1 cellular context compared by ENCODE assay signal in genomic region chr1:37476460-37477197, GRCh38.
TF ChIP-seq lines count a peak whose summit lies in the region.

No MANE protein-coding gene starts in this region.

TF ChIP-seq in HepG2, 621 proteins besides CTCF, POLR2A, EP300 and RAD21 (continued from another document and continues in another):
- no peak for TF ChIP-seq HMGXB3 (CRISPR knock-in tag; IDR thresholded peaks at IDR 0.05; ENCODE audit: borderline replicate concordance)
- TF ChIP-seq ZNF781 (CRISPR knock-in tag; IDR thresholded peaks at IDR 0.05; ENCODE audit: borderline replicate concordance, not compliant biosample characterization) = no peak
- no peak for TF ChIP-seq NCOA5 (CRISPR knock-in tag; IDR thresholded peaks at IDR 0.05)
- TF ChIP-seq ZNF44 (CRISPR knock-in tag; IDR thresholded peaks at IDR 0.05) = 0 out of 2 replicates have a peak, but pooled peaks have one; percentile 60
- 0 out of 2 replicates have a peak, but pooled peaks have one; percentile 23 for TF ChIP-seq CSRNP1 (CRISPR knock-in tag; IDR thresholded peaks at IDR 0.05)
- peak; percentile 91 for TF ChIP-seq FOSL2 (CRISPR knock-in tag; IDR thresholded peaks at IDR 0.05)
- TF ChIP-seq, protein P1, sequence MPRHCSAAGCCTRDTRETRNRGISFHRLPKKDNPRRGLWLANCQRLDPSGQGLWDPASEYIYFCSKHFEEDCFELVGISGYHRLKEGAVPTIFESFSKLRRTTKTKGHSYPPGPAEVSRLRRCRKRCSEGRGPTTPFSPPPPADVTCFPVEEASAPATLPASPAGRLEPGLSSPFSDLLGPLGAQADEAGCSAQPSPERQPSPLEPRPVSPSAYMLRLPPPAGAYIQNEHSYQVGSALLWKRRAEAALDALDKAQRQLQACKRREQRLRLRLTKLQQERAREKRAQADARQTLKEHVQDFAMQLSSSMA (CRISPR knock-in tag; IDR thresholded peaks at IDR 0.05) = no peak
- TF ChIP-seq ONECUT2 (CRISPR knock-in tag; IDR thresholded peaks at IDR 0.05) = no peak
- no peak for TF ChIP-seq DNMT3B (CRISPR knock-in tag; conservative IDR thresholded peaks at IDR 0.05)
- 0 out of 2 replicates have a peak, but pooled peaks have one; percentile 59 for TF ChIP-seq ZNF598 (CRISPR knock-in tag; IDR thresholded peaks at IDR 0.05; ENCODE audit: borderline replicate concordance)
- TF ChIP-seq ZZZ3 (CRISPR knock-in tag; IDR thresholded peaks at IDR 0.05; ENCODE audit: borderline replicate concordance) = no peak
- no peak for TF ChIP-seq ZBTB26 (CRISPR knock-in tag; IDR thresholded peaks at IDR 0.05; ENCODE audit: borderline replicate concordance)
- TF ChIP-seq, protein P2, sequence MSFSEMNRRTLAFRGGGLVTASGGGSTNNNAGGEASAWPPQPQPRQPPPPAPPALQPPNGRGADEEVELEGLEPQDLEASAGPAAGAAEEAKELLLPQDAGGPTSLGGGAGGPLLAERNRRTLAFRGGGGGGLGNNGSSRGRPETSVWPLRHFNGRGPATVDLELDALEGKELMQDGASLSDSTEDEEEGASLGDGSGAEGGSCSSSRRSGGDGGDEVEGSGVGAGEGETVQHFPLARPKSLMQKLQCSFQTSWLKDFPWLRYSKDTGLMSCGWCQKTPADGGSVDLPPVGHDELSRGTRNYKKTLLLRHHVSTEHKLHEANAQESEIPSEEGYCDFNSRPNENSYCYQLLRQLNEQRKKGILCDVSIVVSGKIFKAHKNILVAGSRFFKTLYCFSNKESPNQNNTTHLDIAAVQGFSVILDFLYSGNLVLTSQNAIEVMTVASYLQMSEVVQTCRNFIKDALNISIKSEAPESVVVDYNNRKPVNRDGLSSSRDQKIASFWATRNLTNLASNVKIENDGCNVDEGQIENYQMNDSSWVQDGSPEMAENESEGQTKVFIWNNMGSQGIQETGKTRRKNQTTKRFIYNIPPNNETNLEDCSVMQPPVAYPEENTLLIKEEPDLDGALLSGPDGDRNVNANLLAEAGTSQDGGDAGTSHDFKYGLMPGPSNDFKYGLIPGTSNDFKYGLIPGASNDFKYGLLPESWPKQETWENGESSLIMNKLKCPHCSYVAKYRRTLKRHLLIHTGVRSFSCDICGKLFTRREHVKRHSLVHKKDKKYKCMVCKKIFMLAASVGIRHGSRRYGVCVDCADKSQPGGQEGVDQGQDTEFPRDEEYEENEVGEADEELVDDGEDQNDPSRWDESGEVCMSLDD (CRISPR knock-in tag; IDR thresholded peaks at IDR 0.05; ENCODE audit: borderline replicate concordance) = no peak
- TF ChIP-seq JUND (CRISPR knock-in tag; IDR thresholded peaks at IDR 0.05) = peak; percentile 18; the same call in 1 of the 2 replicates
- TF ChIP-seq KLF9 (CRISPR knock-in tag; IDR thresholded peaks at IDR 0.05; ENCODE audit: low read depth) = no peak
- 0 out of 2 replicates have a peak, but pooled peaks have one; percentile 59 for TF ChIP-seq ZNF83 (CRISPR knock-in tag; IDR thresholded peaks at IDR 0.05; ENCODE audit: borderline replicate concordance)
- no peak for TF ChIP-seq USF2 (IDR thresholded peaks at IDR 0.05; ENCODE audit: low read depth, low read length)
- no peak for TF ChIP-seq USF2 (CRISPR knock-in tag; IDR thresholded peaks at IDR 0.05; ENCODE audit: borderline replicate concordance)
- TF ChIP-seq, protein P3, sequence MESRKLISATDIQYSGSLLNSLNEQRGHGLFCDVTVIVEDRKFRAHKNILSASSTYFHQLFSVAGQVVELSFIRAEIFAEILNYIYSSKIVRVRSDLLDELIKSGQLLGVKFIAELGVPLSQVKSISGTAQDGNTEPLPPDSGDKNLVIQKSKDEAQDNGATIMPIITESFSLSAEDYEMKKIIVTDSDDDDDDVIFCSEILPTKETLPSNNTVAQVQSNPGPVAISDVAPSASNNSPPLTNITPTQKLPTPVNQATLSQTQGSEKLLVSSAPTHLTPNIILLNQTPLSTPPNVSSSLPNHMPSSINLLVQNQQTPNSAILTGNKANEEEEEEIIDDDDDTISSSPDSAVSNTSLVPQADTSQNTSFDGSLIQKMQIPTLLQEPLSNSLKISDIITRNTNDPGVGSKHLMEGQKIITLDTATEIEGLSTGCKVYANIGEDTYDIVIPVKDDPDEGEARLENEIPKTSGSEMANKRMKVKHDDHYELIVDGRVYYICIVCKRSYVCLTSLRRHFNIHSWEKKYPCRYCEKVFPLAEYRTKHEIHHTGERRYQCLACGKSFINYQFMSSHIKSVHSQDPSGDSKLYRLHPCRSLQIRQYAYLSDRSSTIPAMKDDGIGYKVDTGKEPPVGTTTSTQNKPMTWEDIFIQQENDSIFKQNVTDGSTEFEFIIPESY (CRISPR knock-in tag; IDR thresholded peaks at IDR 0.05) = no peak
- peak; percentile 58 for TF ChIP-seq ZNF687 (CRISPR knock-in tag; IDR thresholded peaks at IDR 0.05)
- TF ChIP-seq TAF1 (CRISPR knock-in tag; IDR thresholded peaks at IDR 0.05) = peak; percentile 16; the same call in 1 of the 2 replicates
- peak; percentile 82 for TF ChIP-seq SAP130 (CRISPR knock-in tag; IDR thresholded peaks at IDR 0.05; ENCODE audit: low read depth)
- TF ChIP-seq RBM22 (optimal IDR thresholded peaks at IDR 0.05; ENCODE audit: low read length) = no peak
- peak; percentile 80; the same call in 1 of the 2 replicates for TF ChIP-seq ZNF784 (CRISPR knock-in tag; IDR thresholded peaks at IDR 0.05; ENCODE audit: borderline replicate concordance)
- TF ChIP-seq TSC22D2 (CRISPR knock-in tag; IDR thresholded peaks at IDR 0.05; ENCODE audit: borderline replicate concordance) = no peak
- TF ChIP-seq RXRB (CRISPR knock-in tag; IDR thresholded peaks at IDR 0.05; ENCODE audit: borderline replicate concordance) = peak; percentile 12; the same call in 1 of the 2 replicates
- no peak for TF ChIP-seq ZFP41 (CRISPR knock-in tag; IDR thresholded peaks at IDR 0.05; ENCODE audit: borderline replicate concordance)
- 0 out of 2 replicates have a peak, but pooled peaks have one; percentile 27 for TF ChIP-seq YEATS4 (CRISPR knock-in tag; IDR thresholded peaks at IDR 0.05; ENCODE audit: borderline replicate concordance)
- 0 out of 2 replicates have a peak, but pooled peaks have one; percentile 24 for TF ChIP-seq SMYD3 (CRISPR knock-in tag; IDR thresholded peaks at IDR 0.05)
- TF ChIP-seq SIN3A (IDR thresholded peaks at IDR 0.05; ENCODE audit: borderline replicate concordance, low read depth, low read length) = peak; percentile 37; the same call in 1 of the 2 replicates
- no peak for TF ChIP-seq ZFY (CRISPR knock-in tag; IDR thresholded peaks at IDR 0.05)
- TF ChIP-seq ZNF331 (CRISPR knock-in tag; IDR thresholded peaks at IDR 0.05) = no peak
- TF ChIP-seq ZNF644 (CRISPR knock-in tag; IDR thresholded peaks at IDR 0.05; ENCODE audit: low read depth) = no peak
- no peak for TF ChIP-seq ZNF282 (IDR thresholded peaks at IDR 0.05; ENCODE audit: partially characterized antibody)
- no peak for TF ChIP-seq FOXK2 (IDR thresholded peaks at IDR 0.05)
